1 cellular context compared by ENCODE assay signal in genomic region chr19:39752795-39753194, GRCh38.
A peak's percentile ranks its signal among the peaks of the same experiment; 100 is the strongest.
TF ChIP-seq lines count a peak whose summit lies in the region.

No MANE protein-coding gene starts in this region.

TF ChIP-seq in HEK293, 187 proteins besides CTCF, POLR2A, EP300 and RAD21 (continued from another document):
- TF ChIP-seq ZNF701 (tag by site-specific recombination; IDR thresholded peaks at IDR 0.05) = no peak
- TF ChIP-seq, protein P1, sequence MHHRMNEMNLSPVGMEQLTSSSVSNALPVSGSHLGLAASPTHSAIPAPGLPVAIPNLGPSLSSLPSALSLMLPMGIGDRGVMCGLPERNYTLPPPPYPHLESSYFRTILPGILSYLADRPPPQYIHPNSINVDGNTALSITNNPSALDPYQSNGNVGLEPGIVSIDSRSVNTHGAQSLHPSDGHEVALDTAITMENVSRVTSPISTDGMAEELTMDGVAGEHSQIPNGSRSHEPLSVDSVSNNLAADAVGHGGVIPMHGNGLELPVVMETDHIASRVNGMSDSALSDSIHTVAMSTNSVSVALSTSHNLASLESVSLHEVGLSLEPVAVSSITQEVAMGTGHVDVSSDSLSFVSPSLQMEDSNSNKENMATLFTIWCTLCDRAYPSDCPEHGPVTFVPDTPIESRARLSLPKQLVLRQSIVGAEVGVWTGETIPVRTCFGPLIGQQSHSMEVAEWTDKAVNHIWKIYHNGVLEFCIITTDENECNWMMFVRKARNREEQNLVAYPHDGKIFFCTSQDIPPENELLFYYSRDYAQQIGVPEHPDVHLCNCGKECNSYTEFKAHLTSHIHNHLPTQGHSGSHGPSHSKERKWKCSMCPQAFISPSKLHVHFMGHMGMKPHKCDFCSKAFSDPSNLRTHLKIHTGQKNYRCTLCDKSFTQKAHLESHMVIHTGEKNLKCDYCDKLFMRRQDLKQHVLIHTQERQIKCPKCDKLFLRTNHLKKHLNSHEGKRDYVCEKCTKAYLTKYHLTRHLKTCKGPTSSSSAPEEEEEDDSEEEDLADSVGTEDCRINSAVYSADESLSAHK (tag by site-specific recombination; IDR thresholded peaks at IDR 0.05) = no peak
- no peak for TF ChIP-seq ZNF239 (tag by site-specific recombination; IDR thresholded peaks at IDR 0.05)
- TF ChIP-seq ZBTB49 (tag by site-specific recombination; IDR thresholded peaks at IDR 0.05; ENCODE audit: low read depth) = peak; percentile 95
- TF ChIP-seq ZNF112 (tag by site-specific recombination; IDR thresholded peaks at IDR 0.05) = no peak
- no peak for TF ChIP-seq ZNF548 (tag by site-specific recombination; IDR thresholded peaks at IDR 0.05)
- TF ChIP-seq, protein P2, sequence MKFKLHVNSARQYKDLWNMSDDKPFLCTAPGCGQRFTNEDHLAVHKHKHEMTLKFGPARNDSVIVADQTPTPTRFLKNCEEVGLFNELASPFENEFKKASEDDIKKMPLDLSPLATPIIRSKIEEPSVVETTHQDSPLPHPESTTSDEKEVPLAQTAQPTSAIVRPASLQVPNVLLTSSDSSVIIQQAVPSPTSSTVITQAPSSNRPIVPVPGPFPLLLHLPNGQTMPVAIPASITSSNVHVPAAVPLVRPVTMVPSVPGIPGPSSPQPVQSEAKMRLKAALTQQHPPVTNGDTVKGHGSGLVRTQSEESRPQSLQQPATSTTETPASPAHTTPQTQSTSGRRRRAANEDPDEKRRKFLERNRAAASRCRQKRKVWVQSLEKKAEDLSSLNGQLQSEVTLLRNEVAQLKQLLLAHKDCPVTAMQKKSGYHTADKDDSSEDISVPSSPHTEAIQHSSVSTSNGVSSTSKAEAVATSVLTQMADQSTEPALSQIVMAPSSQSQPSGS (tag by site-specific recombination; IDR thresholded peaks at IDR 0.05; ENCODE audit: low read depth) = peak; percentile 65
- TF ChIP-seq EGR2 (tag by site-specific recombination; IDR thresholded peaks at IDR 0.05; ENCODE audit: low read depth) = no peak
- TF ChIP-seq, protein P3, sequence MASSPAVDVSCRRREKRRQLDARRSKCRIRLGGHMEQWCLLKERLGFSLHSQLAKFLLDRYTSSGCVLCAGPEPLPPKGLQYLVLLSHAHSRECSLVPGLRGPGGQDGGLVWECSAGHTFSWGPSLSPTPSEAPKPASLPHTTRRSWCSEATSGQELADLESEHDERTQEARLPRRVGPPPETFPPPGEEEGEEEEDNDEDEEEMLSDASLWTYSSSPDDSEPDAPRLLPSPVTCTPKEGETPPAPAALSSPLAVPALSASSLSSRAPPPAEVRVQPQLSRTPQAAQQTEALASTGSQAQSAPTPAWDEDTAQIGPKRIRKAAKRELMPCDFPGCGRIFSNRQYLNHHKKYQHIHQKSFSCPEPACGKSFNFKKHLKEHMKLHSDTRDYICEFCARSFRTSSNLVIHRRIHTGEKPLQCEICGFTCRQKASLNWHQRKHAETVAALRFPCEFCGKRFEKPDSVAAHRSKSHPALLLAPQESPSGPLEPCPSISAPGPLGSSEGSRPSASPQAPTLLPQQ (tag by site-specific recombination; IDR thresholded peaks at IDR 0.05) = 0 out of 2 replicates have a peak, but pooled peaks have one; percentile 15
- TF ChIP-seq, protein P4, sequence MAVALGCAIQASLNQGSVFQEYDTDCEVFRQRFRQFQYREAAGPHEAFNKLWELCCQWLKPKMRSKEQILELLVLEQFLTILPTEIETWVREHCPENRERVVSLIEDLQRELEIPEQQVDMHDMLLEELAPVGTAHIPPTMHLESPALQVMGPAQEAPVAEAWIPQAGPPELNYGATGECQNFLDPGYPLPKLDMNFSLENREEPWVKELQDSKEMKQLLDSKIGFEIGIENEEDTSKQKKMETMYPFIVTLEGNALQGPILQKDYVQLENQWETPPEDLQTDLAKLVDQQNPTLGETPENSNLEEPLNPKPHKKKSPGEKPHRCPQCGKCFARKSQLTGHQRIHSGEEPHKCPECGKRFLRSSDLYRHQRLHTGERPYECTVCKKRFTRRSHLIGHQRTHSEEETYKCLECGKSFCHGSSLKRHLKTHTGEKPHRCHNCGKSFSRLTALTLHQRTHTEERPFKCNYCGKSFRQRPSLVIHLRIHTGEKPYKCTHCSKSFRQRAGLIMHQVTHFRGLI (tag by site-specific recombination; IDR thresholded peaks at IDR 0.05) = no peak
- TF ChIP-seq, protein P5, sequence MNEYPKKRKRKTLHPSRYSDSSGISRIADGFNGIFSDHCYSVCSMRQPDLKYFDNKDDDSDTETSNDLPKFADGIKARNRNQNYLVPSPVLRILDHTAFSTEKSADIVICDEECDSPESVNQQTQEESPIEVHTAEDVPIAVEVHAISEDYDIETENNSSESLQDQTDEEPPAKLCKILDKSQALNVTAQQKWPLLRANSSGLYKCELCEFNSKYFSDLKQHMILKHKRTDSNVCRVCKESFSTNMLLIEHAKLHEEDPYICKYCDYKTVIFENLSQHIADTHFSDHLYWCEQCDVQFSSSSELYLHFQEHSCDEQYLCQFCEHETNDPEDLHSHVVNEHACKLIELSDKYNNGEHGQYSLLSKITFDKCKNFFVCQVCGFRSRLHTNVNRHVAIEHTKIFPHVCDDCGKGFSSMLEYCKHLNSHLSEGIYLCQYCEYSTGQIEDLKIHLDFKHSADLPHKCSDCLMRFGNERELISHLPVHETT (tag by site-specific recombination; IDR thresholded peaks at IDR 0.05) = no peak
- no peak for TF ChIP-seq GLI2 (tag by site-specific recombination; IDR thresholded peaks at IDR 0.05; ENCODE audit: borderline replicate concordance, low read depth)
- no peak for TF ChIP-seq ZNF48 (tag by site-specific recombination; IDR thresholded peaks at IDR 0.05)
TF ChIP-seq in HEK293: peak in this region for 4.
